Comparison of ENCODE assay signal across 8 cellular contexts in the genomic region with DNA sequence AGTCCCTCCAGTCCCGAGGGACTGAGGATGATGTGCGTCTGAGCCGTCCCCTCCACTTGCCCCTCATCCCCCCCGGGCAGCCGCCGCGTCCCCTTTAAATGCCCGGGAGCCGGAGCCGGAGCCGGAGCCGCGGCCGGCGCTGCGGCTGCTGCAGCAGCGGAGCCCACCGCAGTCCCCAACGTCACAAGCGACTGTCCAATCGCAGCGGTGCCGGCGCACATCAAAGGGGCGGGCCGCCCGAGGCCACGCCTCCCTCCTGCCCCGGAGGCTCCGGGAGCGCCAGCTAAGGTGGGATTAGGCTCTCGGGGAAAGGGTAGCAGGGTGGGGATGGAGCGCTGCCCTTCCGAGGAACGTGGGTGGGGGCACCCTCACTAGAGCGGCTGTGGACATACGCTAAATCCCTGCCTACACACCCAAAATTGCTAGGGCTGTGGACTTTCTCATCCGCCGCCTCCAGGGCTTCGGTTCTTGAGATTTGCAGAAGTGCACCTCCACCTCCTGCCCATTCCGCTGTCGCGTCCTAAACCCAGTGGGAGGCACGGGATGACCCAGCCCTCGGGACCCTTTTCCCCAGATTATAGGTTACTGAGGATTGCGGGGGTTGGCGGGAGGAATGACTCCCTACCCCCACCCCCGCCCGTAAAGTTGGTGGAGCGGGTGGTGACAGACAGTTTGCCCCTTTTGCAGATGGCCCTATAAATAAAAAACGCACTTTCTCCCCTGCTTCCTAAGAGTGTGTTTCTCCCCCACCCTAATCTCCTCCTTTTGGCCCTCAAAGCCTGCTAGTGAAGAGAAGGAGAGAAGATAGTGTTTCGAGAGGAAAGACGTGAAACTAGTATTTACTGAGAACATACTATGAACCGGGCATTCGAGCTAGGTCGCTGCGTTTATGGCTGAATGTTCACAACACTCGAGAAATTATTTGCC. TPM values are rescaled to one million over a fixed set of nuclear protein-coding genes. Genes with fewer than 3 reads are reported as not detected.
DNase-seq lines count a peak whose midpoint lies in the region; ATAC-seq and TF ChIP-seq lines count a peak whose summit lies in the region.

A gene with protein sequence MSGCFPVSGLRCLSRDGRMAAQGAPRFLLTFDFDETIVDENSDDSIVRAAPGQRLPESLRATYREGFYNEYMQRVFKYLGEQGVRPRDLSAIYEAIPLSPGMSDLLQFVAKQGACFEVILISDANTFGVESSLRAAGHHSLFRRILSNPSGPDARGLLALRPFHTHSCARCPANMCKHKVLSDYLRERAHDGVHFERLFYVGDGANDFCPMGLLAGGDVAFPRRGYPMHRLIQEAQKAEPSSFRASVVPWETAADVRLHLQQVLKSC (minus strand): TSS at position 152 of the 927 bp plus-strand sequence. CDS start 4,096 bp downstream, outside the sequence.

- POLR2A ChIA-PET in GM10248 (lab: Yijun Ruan, JAX), result no interaction called here

- H3K27me3 Mint-ChIP-seq in T-helper 17 cell, result peaks cover 7% of the 10 kb centered on the region

- peak within 1 kb of the TSS; percentile 22 to 45 for H3K4me3 ChIP-seq in aorta (ENCODE audit: low read length in 2 of 2)

- H3K27ac ChIP-seq in aorta (ENCODE audit: low read depth in 1 of 2, low read length in 2 of 2), result no peak within 1 kb of the TSS

- H3K4me3 Mint-ChIP-seq in T-helper 17 cell, result peak within 1 kb of the TSS; percentile 88

- H3K27ac Mint-ChIP-seq in T-helper 17 cell, result no peak within 1 kb of the TSS

- ATAC-seq in HG02571 (IDR thresholded peaks at IDR 0.05; ENCODE audit: unreplicated experiment) (peak; percentile 77), T-helper 17 cell (peak; percentile 98), aorta (ENCODE audit: low FRiP score) (peak; percentile 94)

- DNase-seq in GM10248 (ENCODE audit: extremely low spot score) (peak; percentile 92), NCI-H1092 (lab: John Stamatoyannopoulos, UW) (peak; percentile 69), T-helper 17 cell (peak; percentile 79 to 83 (median 83)), anterior cingulate cortex (lab: John Stamatoyannopoulos, UW) (peak in 57 of 58 donors; percentile 8 to 88 (median 74)), hepatic stellate cell (ENCODE audit: low spot score) (peak; percentile 97), renal cortical epithelial cell (ENCODE audit: low read depth) (peak; percentile 54), aorta (peak; percentile 91 to 94)

- H3K4me1 Mint-ChIP-seq in T-helper 17 cell, result peaks cover 8% of the 10 kb centered on the region

- no peak for TF ChIP-seq CTCF in GM10248 (IDR thresholded peaks at IDR 0.05; ENCODE audit: control extremely low read depth, extremely low read depth, low read depth, missing control alignments)

- H3K4me1 ChIP-seq in aorta (ENCODE audit: control insufficient read depth in 1 of 2, insufficient read depth in 2 of 2, low read length in 2 of 2), result no peaks in the 10 kb centered on the region

- CTCF ChIA-PET in GM10248 (lab: Yijun Ruan, JAX), result interaction anchor here (1.0 to 8.7 kb wide), 4 partner anchors 9 to 326 kb away, joined by 3 to 143 read pairs (median 64); a partner anchor contains a TSS

- H3K36me3 ChIP-seq in aorta (ENCODE audit: control insufficient read depth in 1 of 2, insufficient read depth in 2 of 2, low read length in 1 of 2), result no peaks in the 10 kb centered on the region

- intact Hi-C loops in aorta (cut with DNase I), result no loop called here

- 3 to 4% methylated on average over 58 of the region's 58 CpGs for WGBS in aorta, 2 donors

- H3K36me3 Mint-ChIP-seq in T-helper 17 cell (ENCODE audit: low read depth), result no peaks in the 10 kb centered on the region

- no peaks in the 10 kb centered on the region for H3K9me3 ChIP-seq in T-helper 17 cell (ENCODE audit: control insufficient read depth, low read length, poor library complexity, severe bottlenecking)
- H3K9me3 ChIP-seq in aorta (ENCODE audit: control insufficient read depth, low read length), result no peaks in the 10 kb centered on the region

- H3K27me3 ChIP-seq in aorta (ENCODE audit: control insufficient read depth in 1 of 2, insufficient read depth in 2 of 2, low read length in 1 of 2), result peaks cover 0 to 1% of the 10 kb centered on the region in 2 donors

RNA-seq across cellular contexts. Expression of the gene that starts here (rescaled TPM):
- total RNA-seq in T-helper 17 cell (not detected), renal cortical epithelial cell (0.05 TPM in 1 of 2 replicates, not detected in the other), aorta (1 to 10 TPM; 2.0 TPM)
- polyA plus RNA-seq in aorta, result under 1 TPM in 1 of 2 donors, not detected in 1; 0.72 TPM

Comparison
In these comparisons a context has a peak if more than half of its experiments do, and no peak if none do; other contexts are left out.
1. Peak in DNase-seq and ATAC-seq in T-helper 17 cell; RNA of the gene not detected or under 1 TPM.
2. Peak in DNase-seq in renal cortical epithelial cell; RNA of the gene not detected or under 1 TPM.